ENCODE assay signal across 8 cellular contexts in the genomic region with DNA sequence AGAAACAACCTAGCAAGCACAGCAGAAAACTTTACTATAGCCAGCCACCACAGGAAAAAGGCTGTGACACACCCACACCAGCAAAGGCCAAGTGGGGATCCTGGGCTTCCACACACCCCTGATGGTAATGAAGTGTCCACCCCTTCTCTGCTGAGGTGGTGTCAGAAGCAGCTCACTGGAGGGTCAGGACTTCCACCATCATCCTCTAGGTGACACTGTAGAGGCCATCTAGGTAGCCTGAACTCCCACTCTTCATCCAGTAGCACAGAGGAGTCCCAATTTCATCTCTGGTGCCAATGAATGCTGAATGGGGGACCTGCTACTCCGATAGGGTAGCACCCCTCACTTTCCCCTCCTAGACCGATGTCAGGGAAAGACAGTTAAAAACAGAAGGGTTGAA.
DNase-seq lines count a peak whose midpoint lies in the region; ATAC-seq and TF ChIP-seq lines count a peak whose summit lies in the region.

No MANE protein-coding gene starts in this region.

- no peaks in the 10 kb centered on the region for H3F3A ChIP-seq in Loucy (ENCODE audit: low read depth)

- H3K4me1 ChIP-seq in Loucy (ENCODE audit: insufficient read depth, low read length, poor library complexity, severe bottlenecking), result no peaks in the 10 kb centered on the region
- H3K4me1 ChIP-seq in transverse colon, result no peaks in the 10 kb centered on the region

- TF ChIP-seq POLR2A in GM18505 (IDR thresholded peaks at IDR 0.05; ENCODE audit: borderline replicate concordance, extremely low read depth, insufficient read depth, insufficient read length) (no peak), transverse colon (IDR thresholded peaks at IDR 0.05) (no peak)

- H3K9me3 ChIP-seq in Loucy (ENCODE audit: insufficient read depth, low read depth, low read length) (no peaks in the 10 kb centered on the region), transverse colon (no peaks in the 10 kb centered on the region)

- no peak overlapping the region for H2AFZ ChIP-seq in Loucy (ENCODE audit: low read length)

- TF ChIP-seq CTCF in HFF-Myc (IDR thresholded peaks at IDR 0.05; ENCODE audit: low read depth, low read length, missing control alignments) (peak; percentile 59), Loucy (conservative IDR thresholded peaks at IDR 0.05; ENCODE audit: low read length) (peak; percentile 67), transverse colon (IDR thresholded peaks at IDR 0.05) (peak in 3 of 5 experiments; percentile 23 to 34 (median 30))

- no peak for TF ChIP-seq EP300 in transverse colon (IDR thresholded peaks at IDR 0.05; ENCODE audit: low read depth)

- H3K36me3 ChIP-seq in Loucy (ENCODE audit: insufficient read depth, low read length) (no peaks in the 10 kb centered on the region), transverse colon (no peaks in the 10 kb centered on the region)

- no peaks in the 10 kb centered on the region for H4K20me1 ChIP-seq in Loucy (ENCODE audit: insufficient read depth, low read length, poor library complexity, severe bottlenecking)

- no peaks in the 10 kb centered on the region for H3K79me2 ChIP-seq in Loucy (ENCODE audit: insufficient read depth, low read length)

- intact Hi-C loops in transverse colon (cut with DNase I; ENCODE audit: low total_unique reads), result no loop called here

- H3K27ac ChIP-seq in transverse colon, result no peak overlapping the region

- H3K4me2 ChIP-seq in Loucy (ENCODE audit: low read depth, low read length, poor library complexity, severe bottlenecking), result no peak overlapping the region

- no peak overlapping the region for H3K4me3 ChIP-seq in HFF-Myc (replicated peaks; ENCODE audit: low read depth, low read length)
- no peak overlapping the region for H3K4me3 ChIP-seq in Loucy (ENCODE audit: low read length, poor library complexity, severe bottlenecking)
- no peak overlapping the region for H3K4me3 ChIP-seq in transverse colon

- DNase-seq in HFF-Myc (ENCODE audit: extremely low read depth, low read depth) (no peak), dermis blood vessel endothelial cell (peak; percentile 3), transverse colon (peak; percentile 8), NCI-H2081 treated with DMSO at 0.1 percent for 48 hours (lab: John Stamatoyannopoulos, UW) (no peak)
- no peak for DNase-seq in effector CD4-positive, alpha-beta T cell
- DNase-seq in activated CD4-positive, alpha-beta T cell treated with anti-CD3 and anti-CD28 coated beads for 48 hours, result no peak

- in situ Hi-C loops in transverse colon (cut with MboI; ENCODE audit: low pct_ligation_motif_present in 1 of 4, low pct_unique_long_range_greater_than_20kb in 1 of 4, low sequenced_read_pairs in 3 of 4), result no loop called here

- WGBS in transverse colon (ENCODE audit: low coverage in 1 of 2), 2 donors, result 95 to 100% methylated on average over 1 to 2 of the region's 2 CpGs

- no peak overlapping the region for H3K9ac ChIP-seq in Loucy (ENCODE audit: low read depth, low read length, poor library complexity, severe bottlenecking)

- ATAC-seq in GM18505 (IDR thresholded peaks at IDR 0.05; ENCODE audit: unreplicated experiment), result peak; percentile 98

- H3K27me3 ChIP-seq in Loucy (ENCODE audit: insufficient read depth, low read length, poor library complexity, severe bottlenecking) (no peaks in the 10 kb centered on the region), transverse colon (no peaks in the 10 kb centered on the region)

- no peaks in the 10 kb centered on the region for H3K9me2 ChIP-seq in Loucy (replicated peaks; ENCODE audit: low read depth, low read length)

Comparison
In these comparisons a context has a peak if more than half of its experiments do, and no peak if none do; other contexts are left out.
1. DNase-seq: peak in dermis blood vessel endothelial cell (single experiment) and transverse colon (single experiment); none in HFF-Myc (single experiment), effector CD4-positive, alpha-beta T cell (single experiment), activated CD4-positive, alpha-beta T cell treated with anti-CD3 and anti-CD28 coated beads for 48 hours (single experiment) and NCI-H2081 treated with DMSO at 0.1 percent for 48 hours (single experiment).
2. Peak in every context shown above with its lines, with median percentiles within 50 percentile points of each other: CTCF ChIP-seq.